28 cellular contexts compared by ENCODE assay signal in the genomic region with DNA sequence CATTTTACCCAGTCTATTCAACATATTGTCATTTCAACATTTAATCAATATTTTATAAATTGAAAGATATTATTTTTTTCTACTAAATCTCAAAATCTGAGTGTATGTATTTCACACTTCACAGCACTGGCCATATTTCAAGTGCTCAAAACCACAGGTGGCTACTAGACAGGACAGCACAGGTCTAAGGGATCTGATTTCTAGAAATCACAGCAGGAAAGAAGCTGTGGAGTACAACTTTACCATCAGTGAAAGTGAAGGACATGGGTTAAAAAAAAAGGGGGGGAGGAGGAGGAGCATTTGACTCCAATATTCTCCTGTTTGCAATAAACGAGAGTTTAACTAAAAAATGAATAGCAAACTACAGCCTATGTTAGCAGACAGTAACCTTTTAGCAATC. TPM values are rescaled to one million over a fixed set of nuclear protein-coding genes. Genes with fewer than 3 reads are reported as not detected.
DNase-seq lines count a peak whose midpoint lies in the region; ATAC-seq and TF ChIP-seq lines count a peak whose summit lies in the region.
"Had no signal": no experiment of that assay in that cellular context is flagged by ENCODE, and none has a peak within 500 bp of the region (broad histone marks: within the 10 kb centered on the region; RNA-seq: fewer than 3 reads in every experiment).

No MANE protein-coding gene starts in this region.

- no peaks in the 10 kb centered on the region for H3K9me3 ChIP-seq in SK-N-MC (ENCODE audit: low read depth, low read length)
- no peaks in the 10 kb centered on the region for H3K9me3 ChIP-seq in psoas muscle
- H3K9me3 ChIP-seq: A549, lower lobe of right lung, mucosa of descending colon, tibial artery had no signal

- DNase-seq in NCI-H2107 treated with DMSO at 0.1 percent for 48 hours (lab: John Stamatoyannopoulos, UW; ENCODE audit: unreplicated experiment) (peak; percentile 53), NCI-H2107 (lab: John Stamatoyannopoulos, UW) (no peak), NCI-H1417 (lab: John Stamatoyannopoulos, UW) (peak; percentile 28 to 80 (median 63)), SK-N-MC (ENCODE audit: low read depth, low spot score) (no peak), psoas muscle (no peak), NCI-H1930 (lab: John Stamatoyannopoulos, UW) (no peak), NCI-H510A (lab: John Stamatoyannopoulos, UW) (no peak)
- no peak for DNase-seq in activated CD4-positive, alpha-beta T cell treated with anti-CD3 and anti-CD28 coated beads, Interleukin-2, amount 50 U/mL, for 48 hours
- DNase-seq: activated B cell treated with CpG ODN at 0.5 μM for 24 hours; activated CD4-positive, alpha-beta T cell treated with anti-CD3 and anti-CD28 coated beads, Interleukin-2, amount 50 U/mL, for 4 hours; activated CD8-positive, alpha-beta memory T cell treated with anti-CD3 and anti-CD28 coated beads, Interleukin-2, amount 50 U/mL, for 4 hours; aorta; cortex of kidney; H7; lower lobe of right lung; NCI-H1092; NCI-H2081 treated with DMSO at 0.1 percent for 48 hours; NCI-H526 treated with DMSO at 0.1 percent for 48 hours; OCI-M1; Right ventricle myocardium superior; SW 1271; tibial artery had no signal

- H3K27ac ChIP-seq in SK-N-MC (0 out of 2 replicates have a peak overlapping the region, but pooled peaks have one; percentile 77), psoas muscle (peak overlapping the region; percentile 30)
- H3K27ac ChIP-seq: A549, cardiac muscle cell, lower lobe of right lung, neural progenitor cell, tibial artery had no signal

- peaks cover 18% of the 10 kb centered on the region for H3K4me1 ChIP-seq in psoas muscle

- intact Hi-C loops in psoas muscle (cut with DNase I), result loop anchor here in 1 of 2 donors (5.0 kb wide), 1 partner anchor 76 kb away; no protein-coding TSS in a partner anchor

- no peaks in the 10 kb centered on the region for H3K27me3 ChIP-seq in psoas muscle (ENCODE audit: insufficient read depth in 3 of 3, low read length in 2 of 3)
- H3K27me3 ChIP-seq: cardiac muscle cell, neural progenitor cell, tibial artery had no signal

- no peak overlapping the region for H3K4me3 ChIP-seq in SK-N-MC
- H3K4me3 ChIP-seq in psoas muscle, result no peak overlapping the region
- H3K4me3 ChIP-seq: A549, cardiac muscle cell, lower lobe of right lung, mucosa of descending colon, neural progenitor cell, tibial artery had no signal

- TF ChIP-seq CTCF in psoas muscle (IDR thresholded peaks at IDR 0.05), result no peak

- no peak overlapping the region for H3K9ac ChIP-seq in SK-N-MC (ENCODE audit: insufficient read length)
- H3K9ac ChIP-seq: neural progenitor cell had no signal

- 38 to 48% (median 47%) methylated on average over 1 of the region's 1 CpG for WGBS in psoas muscle, 3 donors

- H3K36me3 ChIP-seq in SK-N-MC (ENCODE audit: insufficient read depth, low read length) (no peaks in the 10 kb centered on the region), psoas muscle (ENCODE audit: insufficient read depth in 1 of 2, low read depth in 1 of 2) (no peaks in the 10 kb centered on the region)
- H3K36me3 ChIP-seq: cardiac muscle cell, lower lobe of right lung, neural progenitor cell, tibial artery had no signal

- ATAC-seq in psoas muscle, result no peak
- ATAC-seq: A549; activated naive CD4-positive, alpha-beta T cell treated with anti-CD3 and anti-CD28 coated beads, Interleukin-2, amount 50 U/mL, for 72 hours; activated T-helper 17 cell treated with anti-CD3 and anti-CD28 coated beads, Interleukin-2, amount 50 U/mL, for 72 hours; lower lobe of right lung; mucosa of descending colon had no signal

RNA-seq across cellular contexts. Expression of a gene that starts 4.5 kb away (rescaled TPM):
- 1 to 10 TPM; 4.2 to 7.8 (median 5.9) TPM for total RNA-seq in psoas muscle
- 1 to 10 TPM; 2.5 to 4.1 (median 2.9) TPM for polyA plus RNA-seq in psoas muscle

Comparison
In these comparisons a context has a peak if more than half of its experiments do, and no peak if none do; other contexts are left out.
1. DNase-seq: peak in NCI-H2107 treated with DMSO at 0.1 percent for 48 hours (single experiment) and NCI-H1417 (3 of 3); none in NCI-H2107 (single experiment), SK-N-MC (single experiment), psoas muscle (0 of 2), NCI-H1930 (0 of 2), activated CD4-positive, alpha-beta T cell treated with anti-CD3 and anti-CD28 coated beads, Interleukin-2, amount 50 U/mL, for 48 hours (0 of 2) and NCI-H510A (single experiment).